ENCODE assay signal across 21 cellular contexts in the genomic region with DNA sequence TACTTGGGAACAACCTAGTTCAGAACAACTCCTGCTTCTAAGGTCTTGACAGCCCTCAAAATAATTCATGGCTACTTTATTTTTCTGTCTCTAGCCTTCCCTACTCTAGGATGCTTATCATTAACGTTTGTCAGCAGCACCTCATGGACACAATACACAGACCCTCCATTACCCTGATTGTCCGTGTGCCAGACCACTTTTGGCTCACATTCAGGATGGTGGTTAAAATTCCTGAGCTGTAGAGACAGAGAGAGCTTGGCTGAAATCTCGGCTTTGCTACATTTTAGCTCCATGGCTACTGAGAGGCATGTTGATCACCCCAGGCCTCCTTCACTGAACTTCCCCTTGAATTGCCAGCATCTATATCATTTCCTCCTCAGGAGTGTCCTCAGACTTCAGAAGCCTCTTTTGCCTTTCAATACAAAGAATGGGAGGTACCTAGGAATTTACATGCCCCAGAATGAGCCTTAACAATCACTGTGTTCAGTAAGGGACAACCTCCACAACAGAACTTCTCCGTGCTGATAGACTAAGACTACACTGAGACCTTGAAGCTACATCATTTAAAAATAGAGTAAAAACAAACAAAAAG.
"Had no signal": no experiment of that assay in that cellular context is flagged by ENCODE, and none has a peak within 500 bp of the region (broad histone marks: within the 10 kb centered on the region; RNA-seq: fewer than 3 reads in every experiment).

No MANE protein-coding gene starts in this region.

- ATAC-seq: activated CD8-positive, alpha-beta memory T cell treated with anti-CD3 and anti-CD28 coated beads, Interleukin-2, amount 10 ng/mL, durations not matched to agents 7 days and 5 days; activated naive CD4-positive, alpha-beta T cell treated with anti-CD3 and anti-CD28 coated beads, Interleukin-2, amount 50 U/mL, for 72 hours; heart left ventricle; left cardiac atrium; lower lobe of right lung; naive thymus-derived CD4-positive, alpha-beta T cell; stimulated activated effector memory CD8-positive, alpha-beta T cell treated with anti-CD3 and anti-CD28 coated beads, Interleukin-12 subunit alpha, Interleukin-12 subunit beta, amount 100 ng/mL, for 72 hours had no signal

- H3K27ac ChIP-seq: esophagus squamous epithelium, heart left ventricle, lower lobe of right lung, neutrophil, right atrium auricular region, thyroid gland, uterus had no signal

- H3K27me3 ChIP-seq: esophagus squamous epithelium, neutrophil, right atrium auricular region, thyroid gland, uterus had no signal

- H3K4me1 ChIP-seq: esophagus squamous epithelium, heart left ventricle, lower lobe of right lung, right atrium auricular region, thyroid gland, uterus had no signal

- DNase-seq: activated CD4-positive, alpha-beta T cell treated with anti-CD3 and anti-CD28 coated beads, Interleukin-2, amount 50 U/mL, for 4 hours; activated CD4-positive, CD25-positive, alpha-beta regulatory T cell treated with anti-CD3 and anti-CD28 coated beads, Interleukin-2, amount 50 U/mL, for 72 hours; activated CD8-positive, alpha-beta memory T cell treated with anti-CD3 and anti-CD28 coated beads, Interleukin-2, amount 10 ng/mL, durations not matched to agents 7 days and 5 days; activated effector memory CD4-positive, alpha-beta T cell treated with Interleukin-2 at 50 U/mL for 16 hours; activated T-cell treated with anti-CD3 and anti-CD28 coated beads, Interleukin-2, amount 50 U/mL, for 24 hours; amniotic stem cell; esophagus squamous epithelium; foreskin melanocyte; heart left ventricle; left cardiac atrium; lower lobe of right lung; naive thymus-derived CD4-positive, alpha-beta T cell; posterior cingulate gyrus; small intestine; T-helper 2 cell; thyroid gland; uterus had no signal

- H3K4me3 ChIP-seq: esophagus squamous epithelium, heart left ventricle, lower lobe of right lung, right atrium auricular region, thyroid gland, uterus had no signal

- H3K36me3 ChIP-seq: esophagus squamous epithelium, heart left ventricle, lower lobe of right lung, neutrophil, right atrium auricular region, thyroid gland, uterus had no signal

- H3K9me3 ChIP-seq: esophagus squamous epithelium, heart left ventricle, lower lobe of right lung, neutrophil, right atrium auricular region, thyroid gland, uterus had no signal
